ENCODE assay signal across 1 cellular context in the genomic region with DNA sequence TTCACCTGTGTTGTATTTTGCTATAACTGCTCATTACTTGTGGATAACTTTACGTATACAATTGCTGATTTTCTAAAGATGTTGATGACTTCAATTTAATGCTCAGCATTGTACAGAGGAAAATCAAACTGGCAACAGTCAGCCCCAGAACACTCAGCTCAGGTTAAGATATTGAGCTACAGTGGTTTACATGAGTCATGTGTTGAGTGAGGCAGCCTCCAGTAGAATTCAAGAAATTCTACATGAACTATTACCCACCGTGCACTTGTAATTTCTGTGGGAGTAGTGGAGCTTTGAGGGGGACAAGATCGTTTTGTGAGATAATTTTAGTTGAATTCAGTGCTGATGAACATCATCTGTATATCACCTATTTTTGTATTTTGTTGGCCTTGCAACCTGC.
TF ChIP-seq lines count a peak whose summit lies in the region.

No MANE protein-coding gene starts in this region.

TF ChIP-seq in HEK293, 187 proteins besides CTCF, POLR2A, EP300 and RAD21 (continued from another document):
- TF ChIP-seq, protein P1, sequence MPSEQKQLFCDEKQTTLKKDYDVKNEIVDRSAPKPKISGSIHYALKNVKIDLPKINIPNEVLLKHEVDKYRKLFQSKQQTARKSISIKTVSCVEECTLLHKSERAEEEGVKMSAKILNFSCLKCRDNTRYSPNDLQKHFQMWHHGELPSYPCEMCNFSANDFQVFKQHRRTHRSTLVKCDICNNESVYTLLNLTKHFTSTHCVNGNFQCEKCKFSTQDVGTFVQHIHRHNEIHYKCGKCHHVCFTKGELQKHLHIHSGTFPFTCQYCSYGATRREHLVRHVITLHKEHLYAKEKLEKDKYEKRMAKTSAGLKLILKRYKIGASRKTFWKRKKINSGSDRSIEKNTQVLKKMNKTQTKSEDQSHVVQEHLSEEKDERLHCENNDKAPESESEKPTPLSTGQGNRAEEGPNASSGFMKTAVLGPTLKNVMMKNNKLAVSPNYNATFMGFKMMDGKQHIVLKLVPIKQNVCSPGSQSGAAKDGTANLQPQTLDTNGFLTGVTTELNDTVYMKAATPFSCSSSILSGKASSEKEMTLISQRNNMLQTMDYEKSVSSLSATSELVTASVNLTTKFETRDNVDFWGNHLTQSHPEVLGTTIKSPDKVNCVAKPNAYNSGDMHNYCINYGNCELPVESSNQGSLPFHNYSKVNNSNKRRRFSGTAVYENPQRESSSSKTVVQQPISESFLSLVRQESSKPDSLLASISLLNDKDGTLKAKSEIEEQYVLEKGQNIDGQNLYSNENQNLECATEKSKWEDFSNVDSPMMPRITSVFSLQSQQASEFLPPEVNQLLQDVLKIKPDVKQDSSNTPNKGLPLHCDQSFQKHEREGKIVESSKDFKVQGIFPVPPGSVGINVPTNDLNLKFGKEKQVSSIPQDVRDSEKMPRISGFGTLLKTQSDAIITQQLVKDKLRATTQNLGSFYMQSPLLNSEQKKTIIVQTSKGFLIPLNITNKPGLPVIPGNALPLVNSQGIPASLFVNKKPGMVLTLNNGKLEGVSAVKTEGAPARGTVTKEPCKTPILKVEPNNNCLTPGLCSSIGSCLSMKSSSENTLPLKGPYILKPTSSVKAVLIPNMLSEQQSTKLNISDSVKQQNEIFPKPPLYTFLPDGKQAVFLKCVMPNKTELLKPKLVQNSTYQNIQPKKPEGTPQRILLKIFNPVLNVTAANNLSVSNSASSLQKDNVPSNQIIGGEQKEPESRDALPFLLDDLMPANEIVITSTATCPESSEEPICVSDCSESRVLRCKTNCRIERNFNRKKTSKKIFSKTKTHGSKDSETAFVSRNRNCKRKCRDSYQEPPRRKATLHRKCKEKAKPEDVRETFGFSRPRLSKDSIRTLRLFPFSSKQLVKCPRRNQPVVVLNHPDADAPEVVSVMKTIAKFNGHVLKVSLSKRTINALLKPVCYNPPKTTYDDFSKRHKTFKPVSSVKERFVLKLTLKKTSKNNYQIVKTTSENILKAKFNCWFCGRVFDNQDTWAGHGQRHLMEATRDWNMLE (tag by site-specific recombination; conservative IDR thresholded peaks at IDR 0.05; ENCODE audit: low read depth) = no peak
